Comparison of ENCODE assay signal across 2 cellular contexts in the genomic region with DNA sequence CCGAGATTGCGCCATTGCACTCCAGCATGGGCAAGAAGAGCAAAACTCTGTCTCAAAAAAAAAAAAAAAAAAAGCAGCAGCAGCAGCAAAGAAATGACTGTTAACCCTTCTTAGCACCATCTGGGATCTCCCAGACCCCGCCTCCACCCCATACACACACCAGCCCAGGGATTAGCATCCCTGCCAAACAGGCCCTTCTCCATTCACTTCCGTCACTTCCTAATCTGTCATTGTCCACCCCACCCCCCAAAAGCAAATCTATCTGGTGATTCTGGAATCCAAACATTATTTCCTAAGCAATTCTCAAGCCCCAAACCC.
TF ChIP-seq lines count a peak whose summit lies in the region.

No MANE protein-coding gene starts in this region.

TF ChIP-seq in SK-N-SH, 30 proteins besides CTCF, POLR2A, EP300 and RAD21 (continued from another document):
- TF ChIP-seq, protein P1, sequence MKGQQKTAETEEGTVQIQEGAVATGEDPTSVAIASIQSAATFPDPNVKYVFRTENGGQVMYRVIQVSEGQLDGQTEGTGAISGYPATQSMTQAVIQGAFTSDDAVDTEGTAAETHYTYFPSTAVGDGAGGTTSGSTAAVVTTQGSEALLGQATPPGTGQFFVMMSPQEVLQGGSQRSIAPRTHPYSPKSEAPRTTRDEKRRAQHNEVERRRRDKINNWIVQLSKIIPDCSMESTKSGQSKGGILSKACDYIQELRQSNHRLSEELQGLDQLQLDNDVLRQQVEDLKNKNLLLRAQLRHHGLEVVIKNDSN (IDR thresholded peaks at IDR 0.05; ENCODE audit: borderline replicate concordance, low read depth): no peak
- TF ChIP-seq RFX5 (IDR thresholded peaks at IDR 0.05; ENCODE audit: low read length) (no peak), EZH2phosphoT487 (IDR thresholded peaks at IDR 0.05; ENCODE audit: borderline replicate concordance, low read depth) (no peak), NRF1 (IDR thresholded peaks at IDR 0.05; ENCODE audit: low read depth, low read length) (no peak), MEF2A (IDR thresholded peaks at IDR 0.05; ENCODE audit: borderline replicate concordance, low read depth) (no peak), RXRA (IDR thresholded peaks at IDR 0.05; ENCODE audit: borderline replicate concordance, low read depth) (no peak)

TF ChIP-seq in SK-N-SH treated with all-trans-retinoic acid at 6 μM for 48 hours, 23 proteins besides CTCF, POLR2A, EP300 and RAD21 (continued from another document):
- TF ChIP-seq, protein P2, sequence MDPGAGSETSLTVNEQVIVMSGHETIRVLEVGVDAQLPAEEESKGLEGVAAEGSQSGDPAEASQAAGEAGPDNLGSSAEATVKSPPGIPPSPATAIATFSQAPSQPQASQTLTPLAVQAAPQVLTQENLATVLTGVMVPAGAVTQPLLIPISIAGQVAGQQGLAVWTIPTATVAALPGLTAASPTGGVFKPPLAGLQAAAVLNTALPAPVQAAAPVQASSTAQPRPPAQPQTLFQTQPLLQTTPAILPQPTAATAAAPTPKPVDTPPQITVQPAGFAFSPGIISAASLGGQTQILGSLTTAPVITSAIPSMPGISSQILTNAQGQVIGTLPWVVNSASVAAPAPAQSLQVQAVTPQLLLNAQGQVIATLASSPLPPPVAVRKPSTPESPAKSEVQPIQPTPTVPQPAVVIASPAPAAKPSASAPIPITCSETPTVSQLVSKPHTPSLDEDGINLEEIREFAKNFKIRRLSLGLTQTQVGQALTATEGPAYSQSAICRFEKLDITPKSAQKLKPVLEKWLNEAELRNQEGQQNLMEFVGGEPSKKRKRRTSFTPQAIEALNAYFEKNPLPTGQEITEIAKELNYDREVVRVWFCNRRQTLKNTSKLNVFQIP (CRISPR knock-in tag; IDR thresholded peaks at IDR 0.05; ENCODE audit: borderline replicate concordance, low read depth): no peak
- TF ChIP-seq ZNF565 (CRISPR knock-in tag; conservative IDR thresholded peaks at IDR 0.05; ENCODE audit: low read depth) (no peak), ZNF70 (CRISPR knock-in tag; IDR thresholded peaks at IDR 0.05) (no peak), ZFP3 (CRISPR knock-in tag; IDR thresholded peaks at IDR 0.05) (no peak), ISL1 (CRISPR knock-in tag; IDR thresholded peaks at IDR 0.05) (no peak)
- TF ChIP-seq, protein P3, sequence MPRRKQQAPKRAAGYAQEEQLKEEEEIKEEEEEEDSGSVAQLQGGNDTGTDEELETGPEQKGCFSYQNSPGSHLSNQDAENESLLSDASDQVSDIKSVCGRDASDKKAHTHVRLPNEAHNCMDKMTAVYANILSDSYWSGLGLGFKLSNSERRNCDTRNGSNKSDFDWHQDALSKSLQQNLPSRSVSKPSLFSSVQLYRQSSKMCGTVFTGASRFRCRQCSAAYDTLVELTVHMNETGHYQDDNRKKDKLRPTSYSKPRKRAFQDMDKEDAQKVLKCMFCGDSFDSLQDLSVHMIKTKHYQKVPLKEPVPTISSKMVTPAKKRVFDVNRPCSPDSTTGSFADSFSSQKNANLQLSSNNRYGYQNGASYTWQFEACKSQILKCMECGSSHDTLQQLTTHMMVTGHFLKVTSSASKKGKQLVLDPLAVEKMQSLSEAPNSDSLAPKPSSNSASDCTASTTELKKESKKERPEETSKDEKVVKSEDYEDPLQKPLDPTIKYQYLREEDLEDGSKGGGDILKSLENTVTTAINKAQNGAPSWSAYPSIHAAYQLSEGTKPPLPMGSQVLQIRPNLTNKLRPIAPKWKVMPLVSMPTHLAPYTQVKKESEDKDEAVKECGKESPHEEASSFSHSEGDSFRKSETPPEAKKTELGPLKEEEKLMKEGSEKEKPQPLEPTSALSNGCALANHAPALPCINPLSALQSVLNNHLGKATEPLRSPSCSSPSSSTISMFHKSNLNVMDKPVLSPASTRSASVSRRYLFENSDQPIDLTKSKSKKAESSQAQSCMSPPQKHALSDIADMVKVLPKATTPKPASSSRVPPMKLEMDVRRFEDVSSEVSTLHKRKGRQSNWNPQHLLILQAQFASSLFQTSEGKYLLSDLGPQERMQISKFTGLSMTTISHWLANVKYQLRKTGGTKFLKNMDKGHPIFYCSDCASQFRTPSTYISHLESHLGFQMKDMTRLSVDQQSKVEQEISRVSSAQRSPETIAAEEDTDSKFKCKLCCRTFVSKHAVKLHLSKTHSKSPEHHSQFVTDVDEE (CRISPR knock-in tag; IDR thresholded peaks at IDR 0.05): no peak
